In genomic region chr3:194364652-194365434, GRCh38 we compare ENCODE assay signal across 13 cellular contexts. TPM values are rescaled to one million over a fixed set of nuclear protein-coding genes. Genes with fewer than 3 reads are reported as not detected.
DNase-seq lines count a peak whose midpoint lies in the region; ATAC-seq, FAIRE-seq and TF ChIP-seq lines count a peak whose summit lies in the region.
"Had no signal": no experiment of that assay in that cellular context is flagged by ENCODE, and none has a peak within 500 bp of the region (broad histone marks: within the 10 kb centered on the region; RNA-seq: fewer than 3 reads in every experiment).

No MANE protein-coding gene starts in this region.

- no peaks in the 10 kb centered on the region for H3K4me1 ChIP-seq in adrenal gland (replicated peaks in 1 of 2)
- H3K4me1 ChIP-seq in kidney (ENCODE audit: control insufficient read depth in 1 of 2, insufficient read depth in 1 of 2, low read depth in 1 of 2, low read length in 2 of 2) = no peaks in the 10 kb centered on the region
- peaks cover 3 to 22% (median 14%) of the 10 kb centered on the region in 4 donors for H3K4me1 ChIP-seq in esophagus muscularis mucosa

- WGBS in adrenal gland, 4 donors = 31 to 70% (median 49%) methylated on average over 12 to 20 of the region's 20 CpGs
- 73% methylated on average over 11 of the region's 20 CpGs for WGBS in esophagus muscularis mucosa

- H3K27me3 Mint-ChIP-seq in activated T-cell treated with anti-CD3 and anti-CD28 coated beads, Interleukin-2, amount 50 U/mL, for 24 hours = peaks cover 27% of the 10 kb centered on the region

- DNase-seq in BJ (ENCODE audit: low read depth) = peak; percentile 68
- DNase-seq in NCI-H1092 (lab: John Stamatoyannopoulos, UW) = peak; percentile 73
- DNase-seq in adrenal gland = peak in 6 of 7 donors; percentile 29 to 64 (median 47)
- peak; percentile 85 for DNase-seq in kidney
- no peak for DNase-seq in activated T-cell treated with anti-CD3 and anti-CD28 coated beads, Interleukin-2, amount 50 U/mL, for 24 hours
- DNase-seq in esophagus muscularis mucosa (ENCODE audit: extremely low spot score) = no peak
- DNase-seq: activated CD4-positive, alpha-beta T cell treated with anti-CD3 and anti-CD28 coated beads, Interleukin-2, amount 50 U/mL, for 4 hours; GDM1; naive B cell; NCI-H1048 had no signal

- intact Hi-C loops in adrenal gland (cut with DNase I) = no loop called here
- intact Hi-C loops in kidney (cut with DNase I) = no loop called here
- intact Hi-C loops in esophagus muscularis mucosa (cut with DNase I) = no loop called here

- no peak for TF ChIP-seq EP300 in esophagus muscularis mucosa (IDR thresholded peaks at IDR 0.05)

- FAIRE-seq in kidney (lab: Jason Lieb, UNC) = no peak

- H3K4me3 Mint-ChIP-seq in activated T-cell treated with anti-CD3 and anti-CD28 coated beads, Interleukin-2, amount 50 U/mL, for 24 hours = no peak overlapping the region
- H3K4me3 Mint-ChIP-seq: naive B cell had no signal

- no peak for TF ChIP-seq POLR2A in adrenal gland (IDR thresholded peaks at IDR 0.05)
- TF ChIP-seq POLR2A in esophagus muscularis mucosa (IDR thresholded peaks at IDR 0.05; ENCODE audit: low read depth) = no peak

- POLR2A ChIA-PET in BJ (lab: Charles Lee) = no interaction called here

- no peak for TF ChIP-seq CTCF in BJ (IDR thresholded peaks at IDR 0.05; ENCODE audit: insufficient read depth, low read depth, low read length)
- no peak for TF ChIP-seq CTCF in adrenal gland (IDR thresholded peaks at IDR 0.05)
- no peak for TF ChIP-seq CTCF in kidney (IDR thresholded peaks at IDR 0.05; ENCODE audit: borderline replicate concordance, extremely low read depth, insufficient read depth)
- no peak for TF ChIP-seq CTCF in esophagus muscularis mucosa (IDR thresholded peaks at IDR 0.05)

- H3K4me1 Mint-ChIP-seq in activated T-cell treated with anti-CD3 and anti-CD28 coated beads, Interleukin-2, amount 50 U/mL, for 24 hours (ENCODE audit: low read depth) = no peaks in the 10 kb centered on the region

- H3K9me3 ChIP-seq in adrenal gland (replicated peaks in 1 of 3) = no peaks in the 10 kb centered on the region
- H3K9me3 ChIP-seq in kidney (ENCODE audit: control insufficient read depth in 1 of 2, low read length in 2 of 2) = no peaks in the 10 kb centered on the region
- no peaks in the 10 kb centered on the region for H3K9me3 ChIP-seq in esophagus muscularis mucosa

- H3K9ac ChIP-seq in kidney (ENCODE audit: low read length in 2 of 2) = no peak overlapping the region

- CTCF ChIA-PET in BJ (lab: Yijun Ruan, JAX) = interaction anchor here (1.2 to 6.8 kb wide), 4 partner anchors 14 to 32 kb away, joined by 3 to 37 read pairs (median 4); no protein-coding TSS in a partner anchor

- no peaks in the 10 kb centered on the region for H3K36me3 ChIP-seq in BJ (ENCODE audit: control insufficient read depth, insufficient read depth, low read length)
- H3K36me3 ChIP-seq in adrenal gland (replicated peaks in 1 of 2) = no peaks in the 10 kb centered on the region
- H3K36me3 ChIP-seq in kidney (ENCODE audit: control insufficient read depth in 1 of 2, insufficient read depth in 2 of 2, low read length in 2 of 2) = no peaks in the 10 kb centered on the region
- H3K36me3 ChIP-seq in esophagus muscularis mucosa = no peaks in the 10 kb centered on the region

- no peaks in the 10 kb centered on the region for H3K36me3 Mint-ChIP-seq in activated T-cell treated with anti-CD3 and anti-CD28 coated beads, Interleukin-2, amount 50 U/mL, for 24 hours (ENCODE audit: low read depth)
- H3K36me3 Mint-ChIP-seq: naive B cell had no signal

- H3K27ac ChIP-seq in adrenal gland (no peak overlapping the region), kidney (ENCODE audit: low read depth in 2 of 2, low read length in 2 of 2) (no peak overlapping the region), esophagus muscularis mucosa (replicated peaks in 1 of 4) (no peak overlapping the region)

- H3K4me3 ChIP-seq in BJ (ENCODE audit: low read depth, low read length) = no peak overlapping the region
- no peak overlapping the region for H3K4me3 ChIP-seq in adrenal gland
- H3K4me3 ChIP-seq in kidney (ENCODE audit: low read length in 2 of 2) = no peak overlapping the region
- H3K4me3 ChIP-seq in esophagus muscularis mucosa = no peak overlapping the region
- H3K4me3 ChIP-seq: dorsolateral prefrontal cortex had no signal

- no peak overlapping the region for H3K27ac Mint-ChIP-seq in activated T-cell treated with anti-CD3 and anti-CD28 coated beads, Interleukin-2, amount 50 U/mL, for 24 hours

- no peak for ATAC-seq in HG03469 (IDR thresholded peaks at IDR 0.05; ENCODE audit: unreplicated experiment)
- ATAC-seq in HG02840 (IDR thresholded peaks at IDR 0.05; ENCODE audit: low FRiP score, unreplicated experiment) = no peak

- H3K27me3 ChIP-seq in BJ (ENCODE audit: control insufficient read depth, insufficient read depth, low read length) = peaks cover 2% of the 10 kb centered on the region
- H3K27me3 ChIP-seq in adrenal gland = peaks cover 7% of the 10 kb centered on the region
- H3K27me3 ChIP-seq in esophagus muscularis mucosa = peaks cover 0 to 19% (median 0%) of the 10 kb centered on the region in 4 donors

- H3K9me3 Mint-ChIP-seq in activated T-cell treated with anti-CD3 and anti-CD28 coated beads, Interleukin-2, amount 50 U/mL, for 24 hours = no peaks in the 10 kb centered on the region
- H3K9me3 Mint-ChIP-seq: naive B cell had no signal

RNA-seq across cellular contexts. Expression of gene LRRC15, which starts 4.7 kb away (rescaled TPM):
- polyA plus RNA-seq in BJ (2011; rRNA removed) (0.67 and 1.2 TPM in 2 replicates), adrenal gland (under 1 TPM; 0.05 to 0.13 (median 0.08) TPM), kidney (ENCODE audit: insufficient read depth, low read depth, low replicate concordance) (0.09 TPM)
- 0.81 and 1.1 TPM in 2 replicates for polyA minus RNA-seq in BJ (2011; rRNA and poly(A)+ RNA removed)
- total RNA-seq in adrenal gland (under 1 TPM in 6 of 8 donors, not detected in 2; 0.07 to 0.31 (median 0.16) TPM), kidney (0.63 TPM), esophagus muscularis mucosa (under 1 TPM in 3 of 4 donors, not detected in 1; 0.13 to 0.66 (median 0.34) TPM)

RNA-seq across cellular contexts. Expression of gene CPN2, which starts 13.7 kb away (rescaled TPM):
- polyA plus RNA-seq in BJ (2011; rRNA removed) (not detected in 2 replicates), adrenal gland (1 to 10 TPM in 2 of 3 donors, under 1 TPM in 1; 0.32 to 4.0 (median 1.1) TPM), kidney (ENCODE audit: insufficient read depth, low read depth, low replicate concordance) (15.8 TPM)
- polyA minus RNA-seq in BJ (2011; rRNA and poly(A)+ RNA removed) = not detected in 2 replicates
- total RNA-seq in adrenal gland (10 to 100 TPM in 1 of 8 donors, 1 to 10 TPM in 5, under 1 TPM in 2; 0.38 to 14.3 (median 3.1) TPM), kidney (0.72 TPM), esophagus muscularis mucosa (not detected)
- total RNA-seq: dorsolateral prefrontal cortex had no signal

RNA-seq across cellular contexts. Expression of gene GP5, which starts 34.2 kb away (rescaled TPM):
- polyA plus RNA-seq in BJ (2011; rRNA removed) (0.02 TPM in 1 of 2 replicates, not detected in the other), adrenal gland (not detected), kidney (ENCODE audit: insufficient read depth, low read depth, low replicate concordance) (not detected)
- polyA minus RNA-seq in BJ (2011; rRNA and poly(A)+ RNA removed) = not detected in 2 replicates
- total RNA-seq in adrenal gland (under 1 TPM in 2 of 8 donors, not detected in 6; 0.08 to 0.11 TPM), kidney (0.22 TPM), esophagus muscularis mucosa (under 1 TPM in 2 of 4 donors, not detected in 2; 0.17 to 0.34 TPM)

Comparison
In these comparisons a context has a peak if more than half of its experiments do, and no peak if none do; other contexts are left out.
1. DNase-seq: peak in BJ (single experiment), NCI-H1092 (single experiment), adrenal gland (6 of 7) and kidney (single experiment); none in activated T-cell treated with anti-CD3 and anti-CD28 coated beads, Interleukin-2, amount 50 U/mL, for 24 hours (single experiment) and esophagus muscularis mucosa (single experiment).